In the genomic region with DNA sequence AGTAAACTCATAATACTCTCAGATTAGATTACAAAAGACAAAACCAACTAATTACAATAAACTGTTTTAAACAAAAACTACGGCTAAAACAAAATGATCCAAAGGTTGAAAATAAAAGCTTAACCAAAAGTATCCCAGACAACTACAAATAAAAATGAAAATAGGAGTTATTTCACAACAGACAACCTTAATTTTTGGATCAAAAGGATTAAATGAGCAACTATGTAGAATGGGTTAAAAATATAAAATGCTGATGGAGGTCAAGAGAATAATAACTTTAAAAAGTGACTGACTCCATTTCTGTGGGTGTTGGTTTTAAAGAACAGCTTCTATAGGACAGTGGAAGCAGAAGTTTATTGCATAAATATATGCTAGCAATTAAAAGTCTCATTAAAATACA, we compare ENCODE assay signal across 20 cellular contexts. TPM values are rescaled to one million over a fixed set of nuclear protein-coding genes. Genes with fewer than 3 reads are reported as not detected.
DNase-seq lines count a peak whose midpoint lies in the region; ATAC-seq, FAIRE-seq and TF ChIP-seq lines count a peak whose summit lies in the region.
"Had no signal": no experiment of that assay in that cellular context is flagged by ENCODE, and none has a peak within 500 bp of the region (broad histone marks: within the 10 kb centered on the region; RNA-seq: fewer than 3 reads in every experiment).

No MANE protein-coding gene starts in this region.

- no peak for DNase-seq in activated T-cell treated with anti-CD3 and anti-CD28 coated beads, Interleukin-2, amount 50 U/mL, for 24 hours
- no peak for DNase-seq in activated T-cell treated with anti-CD3 and anti-CD28 coated beads, Interleukin-2, amount 50 U/mL, for 1 hour
- no peak for DNase-seq in activated CD8-positive, alpha-beta T cell treated with anti-CD3 and anti-CD28 coated beads, Interleukin-2, amount 10 ng/mL, durations not matched to agents 7 days and 5 days
- DNase-seq in small intestine (no peak), A673 (ENCODE audit: low spot score) (no peak), head of caudate nucleus (no peak)
- DNase-seq: C1 segment of cervical spinal cord, Kasumi-1, MM.1S, NCI-H1092 treated with DMSO at 0.1 percent for 48 hours, NCI-H2227 treated with DMSO at 0.1 percent for 48 hours, NCI-H524, PC-9 had no signal

- H3K4me1 Mint-ChIP-seq in activated T-cell treated with anti-CD3 and anti-CD28 coated beads, Interleukin-2, amount 50 U/mL, for 24 hours (ENCODE audit: low read depth): peaks cover 50% of the 10 kb centered on the region
- H3K4me1 Mint-ChIP-seq in activated CD8-positive, alpha-beta T cell treated with anti-CD3 and anti-CD28 coated beads, Interleukin-2, amount 10 ng/mL, durations not matched to agents 7 days and 5 days (ENCODE audit: low read depth): peaks cover 13% of the 10 kb centered on the region
- peaks cover 48% of the 10 kb centered on the region for H3K4me1 Mint-ChIP-seq in stimulated activated memory B cell treated with anti-CD40 and anti-IgM and Interleukin-4, amounts not matched to agents 10 μg/mL and 1 μg/mL and 100 μg/mL, for 72 hours

- no peak for ATAC-seq in activated CD8-positive, alpha-beta T cell treated with anti-CD3 and anti-CD28 coated beads, Interleukin-2, amount 10 ng/mL, durations not matched to agents 7 days and 5 days
- ATAC-seq in stimulated activated memory B cell treated with anti-CD40 and anti-IgM and Interleukin-4, amounts not matched to agents 10 μg/mL and 1 μg/mL and 100 μg/mL, for 72 hours: no peak

- POLR2A ChIA-PET in activated CD8-positive, alpha-beta T cell treated with anti-CD3 and anti-CD28 coated beads, Interleukin-2, amount 10 ng/mL, durations not matched to agents 7 days and 5 days (lab: Charles Lee): no interaction called here
- POLR2A ChIA-PET in A673 (lab: Charles Lee; ENCODE audit: low non-redundant PET): no interaction called here

- H3K27ac Mint-ChIP-seq in activated T-cell treated with anti-CD3 and anti-CD28 coated beads, Interleukin-2, amount 50 U/mL, for 24 hours: peak overlapping the region; percentile 30
- H3K27ac Mint-ChIP-seq in activated CD8-positive, alpha-beta T cell treated with anti-CD3 and anti-CD28 coated beads, Interleukin-2, amount 10 ng/mL, durations not matched to agents 7 days and 5 days: peak overlapping the region; percentile 42
- no peak overlapping the region for H3K27ac Mint-ChIP-seq in stimulated activated memory B cell treated with anti-CD40 and anti-IgM and Interleukin-4, amounts not matched to agents 10 μg/mL and 1 μg/mL and 100 μg/mL, for 72 hours
- H3K27ac Mint-ChIP-seq: IgD-negative memory B cell had no signal

- intact Hi-C loops in A673 (cut with micrococcal nuclease; ENCODE audit: unreplicated experiment) (no loop called here), head of caudate nucleus (cut with DNase I) (no loop called here)

- no peaks in the 10 kb centered on the region for H3K27me3 Mint-ChIP-seq in activated T-cell treated with anti-CD3 and anti-CD28 coated beads, Interleukin-2, amount 50 U/mL, for 24 hours
- no peaks in the 10 kb centered on the region for H3K27me3 Mint-ChIP-seq in activated CD8-positive, alpha-beta T cell treated with anti-CD3 and anti-CD28 coated beads, Interleukin-2, amount 10 ng/mL, durations not matched to agents 7 days and 5 days (ENCODE audit: low read depth)
- no peaks in the 10 kb centered on the region for H3K27me3 Mint-ChIP-seq in stimulated activated memory B cell treated with anti-CD40 and anti-IgM and Interleukin-4, amounts not matched to agents 10 μg/mL and 1 μg/mL and 100 μg/mL, for 72 hours
- H3K27me3 Mint-ChIP-seq: IgD-negative memory B cell had no signal

- H3K27ac ChIP-seq in small intestine (ENCODE audit: low read depth in 1 of 2, low read length in 1 of 2) (no peak overlapping the region), A673 (ENCODE audit: low read depth, low read length, poor library complexity, severe bottlenecking) (no peak overlapping the region)
- H3K27ac ChIP-seq: HL-60, PC-9 had no signal

- H3K4me3 ChIP-seq in small intestine (ENCODE audit: low read depth in 1 of 2, low read length in 2 of 2): no peak overlapping the region
- no peak overlapping the region for H3K4me3 ChIP-seq in A673 (ENCODE audit: low read depth, low read length, poor library complexity, severe bottlenecking)
- H3K4me3 ChIP-seq: PC-9 had no signal

- no peaks in the 10 kb centered on the region for H3K9me3 Mint-ChIP-seq in activated T-cell treated with anti-CD3 and anti-CD28 coated beads, Interleukin-2, amount 50 U/mL, for 24 hours
- no peaks in the 10 kb centered on the region for H3K9me3 Mint-ChIP-seq in activated CD8-positive, alpha-beta T cell treated with anti-CD3 and anti-CD28 coated beads, Interleukin-2, amount 10 ng/mL, durations not matched to agents 7 days and 5 days (ENCODE audit: insufficient read depth)
- no peaks in the 10 kb centered on the region for H3K9me3 Mint-ChIP-seq in stimulated activated memory B cell treated with anti-CD40 and anti-IgM and Interleukin-4, amounts not matched to agents 10 μg/mL and 1 μg/mL and 100 μg/mL, for 72 hours
- H3K9me3 Mint-ChIP-seq: IgD-negative memory B cell had no signal

- FAIRE-seq in G401.6 (lab: Jason Lieb, UNC) (peak; percentile 19), small intestine (lab: Jason Lieb, UNC) (peak; percentile 81)
- FAIRE-seq: A204.1, H54, HTR-8/SVneo had no signal

- BruUV-seq in A673 (replicated peaks; lab: Mats Ljungman, UMichigan): no TSS peak

- 76 to 89% (median 86%) methylated on average over 1 of the region's 1 CpG for WGBS in small intestine, 3 donors

- H3K36me3 ChIP-seq in small intestine (ENCODE audit: control insufficient read depth in 2 of 2, insufficient read depth in 2 of 2, low read length in 2 of 2) (no peaks in the 10 kb centered on the region), A673 (ENCODE audit: insufficient read depth, low read length, poor library complexity, severe bottlenecking) (no peaks in the 10 kb centered on the region)

- H3K9me3 ChIP-seq in small intestine (ENCODE audit: control insufficient read depth, low read depth) (no peaks in the 10 kb centered on the region), A673 (ENCODE audit: low read depth, low read length, poor library complexity, severe bottlenecking) (no peaks in the 10 kb centered on the region)

- no peaks in the 10 kb centered on the region for H3K27me3 ChIP-seq in small intestine (ENCODE audit: control insufficient read depth in 2 of 2, insufficient read depth in 2 of 2, low read length in 2 of 2)
- H3K27me3 ChIP-seq in A673 (replicated peaks; ENCODE audit: insufficient read depth, low read depth, low read length, poor library complexity): no peaks in the 10 kb centered on the region

- peaks cover 3 to 15% of the 10 kb centered on the region in 2 donors for H3K4me1 ChIP-seq in small intestine (ENCODE audit: control insufficient read depth in 2 of 2, insufficient read depth in 1 of 2, low read depth in 1 of 2, low read length in 1 of 2)
- H3K4me1 ChIP-seq in A673 (ENCODE audit: insufficient read depth, low read length, poor library complexity, severe bottlenecking): peaks cover 37% of the 10 kb centered on the region

- TF ChIP-seq CTCF in A673 (conservative IDR thresholded peaks at IDR 0.05; ENCODE audit: low read depth, low read length): no peak

- no peak overlapping the region for H3K4me3 Mint-ChIP-seq in activated T-cell treated with anti-CD3 and anti-CD28 coated beads, Interleukin-2, amount 50 U/mL, for 24 hours
- H3K4me3 Mint-ChIP-seq in activated CD8-positive, alpha-beta T cell treated with anti-CD3 and anti-CD28 coated beads, Interleukin-2, amount 10 ng/mL, durations not matched to agents 7 days and 5 days: no peak overlapping the region
- H3K4me3 Mint-ChIP-seq in stimulated activated memory B cell treated with anti-CD40 and anti-IgM and Interleukin-4, amounts not matched to agents 10 μg/mL and 1 μg/mL and 100 μg/mL, for 72 hours: no peak overlapping the region

- H3K36me3 Mint-ChIP-seq in activated T-cell treated with anti-CD3 and anti-CD28 coated beads, Interleukin-2, amount 50 U/mL, for 24 hours (ENCODE audit: low read depth): peaks cover 31% of the 10 kb centered on the region
- H3K36me3 Mint-ChIP-seq in activated CD8-positive, alpha-beta T cell treated with anti-CD3 and anti-CD28 coated beads, Interleukin-2, amount 10 ng/mL, durations not matched to agents 7 days and 5 days (ENCODE audit: low read depth): no peaks in the 10 kb centered on the region
- H3K36me3 Mint-ChIP-seq in stimulated activated memory B cell treated with anti-CD40 and anti-IgM and Interleukin-4, amounts not matched to agents 10 μg/mL and 1 μg/mL and 100 μg/mL, for 72 hours: peaks cover 41% of the 10 kb centered on the region

- CTCF ChIA-PET in activated CD8-positive, alpha-beta T cell treated with anti-CD3 and anti-CD28 coated beads, Interleukin-2, amount 10 ng/mL, durations not matched to agents 7 days and 5 days (lab: Charles Lee): interaction anchor here (1.5 to 2.1 kb wide), 2 partner anchors 48 to 67 kb away, joined by 3 to 13 read pairs; no protein-coding TSS in a partner anchor
- CTCF ChIA-PET in A673 (lab: Charles Lee): no interaction called here

RNA-seq across cellular contexts. Expression of a gene that starts 28.6 kb away (rescaled TPM):
- 10 to 100 TPM; 25.7 to 27.0 TPM for total RNA-seq in activated CD8-positive, alpha-beta T cell treated with anti-CD3 and anti-CD28 coated beads, Interleukin-2, amount 10 ng/mL, durations not matched to agents 7 days and 5 days
- polyA plus RNA-seq in small intestine: 10 to 100 TPM; 10.7 to 14.6 (median 11.3) TPM
- total RNA-seq in A673 (2021): 50.8 and 51.3 TPM in 2 replicates
